13 cellular contexts compared by ENCODE assay signal in the genomic region with DNA sequence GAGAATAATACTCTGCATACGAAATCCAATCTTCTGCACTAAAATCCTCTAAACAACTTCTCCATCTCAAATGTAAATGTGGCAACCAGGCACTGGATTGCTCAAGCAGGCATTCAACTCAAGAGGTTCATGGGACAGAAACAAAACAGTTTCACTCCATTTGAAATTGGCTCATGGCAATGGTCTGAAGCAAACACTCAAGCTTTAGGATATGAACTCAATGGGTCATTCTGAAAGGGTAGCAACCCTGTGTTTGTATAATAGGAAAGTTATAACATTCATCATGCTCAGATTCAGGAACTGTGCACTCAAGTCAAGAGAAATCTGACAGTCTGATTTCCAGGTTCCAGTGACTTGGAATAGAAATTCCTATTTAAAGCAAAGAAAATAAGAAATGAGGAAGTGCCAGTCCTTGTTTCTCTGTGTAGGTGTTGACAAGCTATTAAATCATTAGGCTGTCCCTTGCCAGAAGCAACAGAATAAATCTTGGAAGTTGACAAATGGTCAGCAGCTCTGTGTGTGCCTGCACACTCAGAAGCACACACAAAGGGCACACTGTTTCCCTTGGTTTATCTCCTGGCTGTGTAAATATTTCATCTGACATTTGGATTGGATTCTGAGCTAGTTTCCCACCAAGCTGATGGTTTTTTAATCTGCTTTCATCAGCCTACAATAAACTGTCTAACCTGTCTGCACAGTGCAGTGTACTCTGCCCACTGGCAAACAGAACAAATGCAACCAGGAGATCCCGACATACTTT.
A peak's percentile ranks its signal among the peaks of the same experiment; 100 is the strongest.
DNase-seq lines count a peak whose midpoint lies in the region; ATAC-seq and TF ChIP-seq lines count a peak whose summit lies in the region.
"Had no signal": no experiment of that assay in that cellular context is flagged by ENCODE, and none has a peak within 500 bp of the region (broad histone marks: within the 10 kb centered on the region; RNA-seq: fewer than 3 reads in every experiment).

No MANE protein-coding gene starts in this region.

- CTCF ChIA-PET in A673 (lab: Charles Lee): no interaction called here
- CTCF ChIA-PET in activated CD4-positive, alpha-beta memory T cell treated with anti-CD3 and anti-CD28 coated beads for 36 hours (lab: Charles Lee): no interaction called here

- H3K79me1 ChIP-seq in mesendoderm (ENCODE audit: low read length): no peaks in the 10 kb centered on the region

- H2BK120ac ChIP-seq in mesendoderm (ENCODE audit: low read depth, low read length): no peak overlapping the region

- no peaks in the 10 kb centered on the region for H3K36me3 Mint-ChIP-seq in activated CD4-positive, alpha-beta memory T cell treated with anti-CD3 and anti-CD28 coated beads for 36 hours

- no peak overlapping the region for H3K9ac ChIP-seq in mesendoderm (ENCODE audit: low read length)

- H2BK15ac ChIP-seq in mesendoderm (replicated peaks; ENCODE audit: low read depth): no peak overlapping the region

- H3K4me1 Mint-ChIP-seq in activated CD4-positive, alpha-beta memory T cell treated with anti-CD3 and anti-CD28 coated beads for 36 hours (ENCODE audit: low read depth): no peaks in the 10 kb centered on the region
- H3K4me1 Mint-ChIP-seq: activated naive CD8-positive, alpha-beta T cell treated with anti-CD3 and anti-CD28 coated beads for 36 hours had no signal

- H3K36me3 ChIP-seq in A673 (ENCODE audit: insufficient read depth, low read length, poor library complexity, severe bottlenecking) (no peaks in the 10 kb centered on the region), mesendoderm (ENCODE audit: control insufficient read depth, insufficient read depth, low read length) (no peaks in the 10 kb centered on the region)
- H3K36me3 ChIP-seq: gastroesophageal sphincter had no signal

- no peaks in the 10 kb centered on the region for H3K4me1 ChIP-seq in A673 (ENCODE audit: insufficient read depth, low read length, poor library complexity, severe bottlenecking)
- no peaks in the 10 kb centered on the region for H3K4me1 ChIP-seq in mesendoderm (ENCODE audit: control insufficient read depth, low read depth, low read length)

- BruUV-seq in A673 (replicated peaks; lab: Mats Ljungman, UMichigan): no TSS peak

- H3K27me3 Mint-ChIP-seq in activated CD4-positive, alpha-beta memory T cell treated with anti-CD3 and anti-CD28 coated beads for 36 hours: no peaks in the 10 kb centered on the region
- H3K27me3 Mint-ChIP-seq: activated B cell treated with CpG ODN at 0.5 μM for 24 hours; activated naive CD8-positive, alpha-beta T cell treated with anti-CD3 and anti-CD28 coated beads for 36 hours had no signal

- H3K27me3 ChIP-seq in A673 (replicated peaks; ENCODE audit: insufficient read depth, low read depth, low read length, poor library complexity) (peaks cover 9% of the 10 kb centered on the region), mesendoderm (ENCODE audit: insufficient read depth, low read length, poor library complexity) (no peaks in the 10 kb centered on the region)
- H3K27me3 ChIP-seq: gastroesophageal sphincter had no signal

- no peak overlapping the region for H3K4ac ChIP-seq in mesendoderm (ENCODE audit: low read depth, low read length)

- no peak overlapping the region for H3K4me3 Mint-ChIP-seq in activated CD4-positive, alpha-beta memory T cell treated with anti-CD3 and anti-CD28 coated beads for 36 hours
- H3K4me3 Mint-ChIP-seq: activated B cell treated with CpG ODN at 0.5 μM for 24 hours; activated naive CD8-positive, alpha-beta T cell treated with anti-CD3 and anti-CD28 coated beads for 36 hours had no signal

- WGBS in mesendoderm (ENCODE audit: extremely low coverage, insufficient coverage, low lambda C conversion rate): no CpG with 5 or more reads among the region's 2 CpGs

- POLR2A ChIA-PET in A673 (lab: Charles Lee; ENCODE audit: low non-redundant PET): no interaction called here
- POLR2A ChIA-PET in activated CD4-positive, alpha-beta memory T cell treated with anti-CD3 and anti-CD28 coated beads for 36 hours (lab: Charles Lee): no interaction called here

- H3K4me3 ChIP-seq in A673 (ENCODE audit: low read depth, low read length, poor library complexity, severe bottlenecking): no peak overlapping the region
- no peak overlapping the region for H3K4me3 ChIP-seq in mesendoderm (ENCODE audit: low read length)
- H3K4me3 ChIP-seq: gastroesophageal sphincter had no signal

- peak; percentile 88 for ATAC-seq in Right ventricle myocardium superior (ENCODE audit: poor library complexity)
- ATAC-seq: gastroesophageal sphincter, SK-N-SH treated with all-trans-retinoic acid at 6 μM for 48 hours had no signal

- no peaks in the 10 kb centered on the region for H3K9me3 ChIP-seq in A673 (ENCODE audit: low read depth, low read length, poor library complexity, severe bottlenecking)
- H3K9me3 ChIP-seq: gastroesophageal sphincter had no signal

- H3K79me2 ChIP-seq in mesendoderm (ENCODE audit: control insufficient read depth, insufficient read depth, low read length): no peaks in the 10 kb centered on the region

- H3K56ac ChIP-seq in mesendoderm (ENCODE audit: low read length): no peak overlapping the region

- H3K27ac ChIP-seq in A673 (ENCODE audit: low read depth, low read length, poor library complexity, severe bottlenecking): no peak overlapping the region
- H3K27ac ChIP-seq in mesendoderm (ENCODE audit: low read depth, low read length): no peak overlapping the region
- H3K27ac ChIP-seq: gastroesophageal sphincter had no signal

- H2BK5ac ChIP-seq in mesendoderm (ENCODE audit: low read length): no peak overlapping the region

- H4K5ac ChIP-seq in mesendoderm (ENCODE audit: low read length): no peak overlapping the region

- intact Hi-C loops in Right ventricle myocardium superior (cut with DNase I) (no loop called here), cardiac septum (cut with DNase I) (no loop called here), A673 (cut with micrococcal nuclease; ENCODE audit: unreplicated experiment) (no loop called here)
- intact Hi-C loops in activated CD4-positive, alpha-beta memory T cell treated with anti-CD3 and anti-CD28 coated beads for 36 hours (cut with micrococcal nuclease): no loop called here

- H4K8ac ChIP-seq in mesendoderm (ENCODE audit: low read depth, low read length): no peak overlapping the region

- H3K27ac Mint-ChIP-seq in activated CD4-positive, alpha-beta memory T cell treated with anti-CD3 and anti-CD28 coated beads for 36 hours: no peak overlapping the region
- H3K27ac Mint-ChIP-seq: activated B cell treated with CpG ODN at 0.5 μM for 24 hours; activated naive CD8-positive, alpha-beta T cell treated with anti-CD3 and anti-CD28 coated beads for 36 hours had no signal

- no peaks in the 10 kb centered on the region for H3K9me3 Mint-ChIP-seq in activated CD4-positive, alpha-beta memory T cell treated with anti-CD3 and anti-CD28 coated beads for 36 hours
- H3K9me3 Mint-ChIP-seq: activated B cell treated with CpG ODN at 0.5 μM for 24 hours; activated naive CD8-positive, alpha-beta T cell treated with anti-CD3 and anti-CD28 coated beads for 36 hours had no signal

- TF ChIP-seq CTCF in A673 (conservative IDR thresholded peaks at IDR 0.05; ENCODE audit: low read depth, low read length): no peak

- no peak overlapping the region for H3K23ac ChIP-seq in mesendoderm (ENCODE audit: low read length)

- no peak overlapping the region for H2AK5ac ChIP-seq in mesendoderm (ENCODE audit: low read length)

- H3K4me2 ChIP-seq in mesendoderm (ENCODE audit: low read length): no peak overlapping the region

- no peak for DNase-seq in Right ventricle myocardium superior
- no peak for DNase-seq in cardiac septum (ENCODE audit: low spot score)
- peak; percentile 20 for DNase-seq in astrocyte of the hippocampus (ENCODE audit: low read depth, low spot score)
- peak; percentile 57 for DNase-seq in left kidney (ENCODE audit: low read depth, low spot score)
- no peak for DNase-seq in A673 (ENCODE audit: low spot score)
- DNase-seq in activated CD4-positive, alpha-beta memory T cell treated with anti-CD3 and anti-CD28 coated beads for 36 hours: no peak
- DNase-seq in activated naive CD4-positive, alpha-beta T cell treated with Interleukin-2 at 50 U/mL for 16 hours: no peak
- DNase-seq in mesendoderm: no peak
- DNase-seq: activated B cell treated with CpG ODN at 0.5 μM for 24 hours; activated CD8-positive, alpha-beta memory T cell treated with anti-CD3 and anti-CD28 coated beads, Interleukin-2, amount 50 U/mL, for 4 hours; activated naive CD8-positive, alpha-beta T cell treated with anti-CD3 and anti-CD28 coated beads for 36 hours had no signal

- H3K18ac ChIP-seq in mesendoderm (ENCODE audit: low read length): no peak overlapping the region

Comparison
In these comparisons a context has a peak if more than half of its experiments do, and no peak if none do; other contexts are left out.
1. DNase-seq: peak in astrocyte of the hippocampus (single experiment) and left kidney (single experiment); none in Right ventricle myocardium superior (single experiment), cardiac septum (single experiment), A673 (single experiment), activated CD4-positive, alpha-beta memory T cell treated with anti-CD3 and anti-CD28 coated beads for 36 hours (single experiment), activated naive CD4-positive, alpha-beta T cell treated with Interleukin-2 at 50 U/mL for 16 hours (single experiment) and mesendoderm (single experiment).